In genomic region chr22:49670610-49671330, GRCh38 we compare ENCODE assay signal across 8 cellular contexts.
DNase-seq lines count a peak whose midpoint lies in the region; ATAC-seq lines count a peak whose summit lies in the region.
"Had no signal": no experiment of that assay in that cellular context is flagged by ENCODE, and none has a peak within 500 bp of the region (broad histone marks: within the 10 kb centered on the region; RNA-seq: fewer than 3 reads in every experiment).

No MANE protein-coding gene starts in this region.

- H3K4me3 Mint-ChIP-seq in IgD-negative memory B cell = peak overlapping the region; percentile 75 to 90 (median 88)

- H3K4me1 ChIP-seq in iPS-20b (ENCODE audit: insufficient read depth, low read length) = peaks cover 3% of the 10 kb centered on the region; the same call in 1 of the 2 replicates

- H3K36me3 ChIP-seq in iPS-20b (ENCODE audit: insufficient read depth, low read depth, low read length) = no peaks in the 10 kb centered on the region

- H3K27ac ChIP-seq in iPS-20b (ENCODE audit: low read length) = no peak overlapping the region

- H3K27me3 ChIP-seq in iPS-20b (ENCODE audit: insufficient read depth, low read length) = peaks cover 65% of the 10 kb centered on the region

- no peak overlapping the region for H3K27ac Mint-ChIP-seq in IgD-negative memory B cell

- DNase-seq in activated T-cell treated with anti-CD3 and anti-CD28 coated beads, Interleukin-2, amount 50 U/mL, for 1 hour = peak; percentile 40
- DNase-seq in stimulated activated naive CD8-positive, alpha-beta T cell treated with anti-CD3 and anti-CD28 coated beads, Interleukin-15, Interleukin-2, amounts not matched to agents 100 U/mL and 50 U/mL, for 24 hours = peak; percentile 45
- no peak for DNase-seq in NCI-H1436 (lab: John Stamatoyannopoulos, UW)

- H3K4me1 Mint-ChIP-seq in IgD-negative memory B cell = peaks cover 12 to 21% (median 17%) of the 10 kb centered on the region in 3 donors

- H3K9me3 ChIP-seq in iPS-20b (ENCODE audit: insufficient read depth, low read depth, low read length) = peaks cover 3% of the 10 kb centered on the region; the same call in 1 of the 2 replicates

- H3K9ac ChIP-seq in iPS-20b (ENCODE audit: low read depth, low read length) = no peak overlapping the region

- peaks cover 0 to 6% (median 0%) of the 10 kb centered on the region in 3 donors for H3K9me3 Mint-ChIP-seq in IgD-negative memory B cell

- peak overlapping the region; percentile 61 for H3K4me3 ChIP-seq in iPS-20b (ENCODE audit: low read length)
- H3K4me3 ChIP-seq: K562 had no signal

- H3K36me3 Mint-ChIP-seq in IgD-negative memory B cell = no peaks in the 10 kb centered on the region

- peaks cover 19% of the 10 kb centered on the region for H3K27me3 Mint-ChIP-seq in IgD-negative memory B cell

- ATAC-seq in stimulated activated naive CD8-positive, alpha-beta T cell treated with anti-CD3 and anti-CD28 coated beads, Interleukin-15, Interleukin-2, amounts not matched to agents 100 U/mL and 50 U/mL, for 24 hours = peak; percentile 75
- ATAC-seq in HG02588 (IDR thresholded peaks at IDR 0.05; ENCODE audit: unreplicated experiment) (no peak), HG03095 (IDR thresholded peaks at IDR 0.05; ENCODE audit: unreplicated experiment) (no peak)
- ATAC-seq: K562 had no signal
